In genomic region chr6:3382399-3383279, GRCh38 we compare ENCODE assay signal across 1 cellular context.
TF ChIP-seq lines count a peak whose summit lies in the region.

No MANE protein-coding gene starts in this region.

TF ChIP-seq in HepG2, 621 proteins besides CTCF, POLR2A, EP300 and RAD21 (continued from another document and continues in another):
- TF ChIP-seq EZH2 (conservative IDR thresholded peaks at IDR 0.05; ENCODE audit: low read depth, low read length) (no peak), JDP2 (CRISPR knock-in tag; IDR thresholded peaks at IDR 0.05; ENCODE audit: borderline replicate concordance) (no peak), TBX3 (IDR thresholded peaks at IDR 0.05; ENCODE audit: borderline replicate concordance) (0 out of 2 replicates have a peak, but pooled peaks have one; percentile 36), ZBTB7A (CRISPR knock-in tag; IDR thresholded peaks at IDR 0.05) (no peak), ZNF747 (CRISPR knock-in tag; IDR thresholded peaks at IDR 0.05; ENCODE audit: borderline replicate concordance) (no peak), ZKSCAN8 (CRISPR knock-in tag; IDR thresholded peaks at IDR 0.05; ENCODE audit: borderline replicate concordance) (peak; percentile 68; the same call in 1 of the 2 replicates), POGZ (CRISPR knock-in tag; IDR thresholded peaks at IDR 0.05) (0 out of 2 replicates have a peak, but pooled peaks have one; percentile 36), PLRG1 (conservative IDR thresholded peaks at IDR 0.05) (no peak), MAFK (conservative IDR thresholded peaks at IDR 0.05 in 1 of 2, IDR thresholded peaks at IDR 0.05 in 1 of 2; ENCODE audit: low read length in 2 of 2) (0 out of 4 replicates have a peak, but pooled peaks of 1 of the 2 experiments have one; percentile 5), FOXA3 (CRISPR knock-in tag; IDR thresholded peaks at IDR 0.05) (peak; percentile 76), ZNF550 (CRISPR knock-in tag; IDR thresholded peaks at IDR 0.05; ENCODE audit: borderline replicate concordance) (no peak), ZNF746 (CRISPR knock-in tag; IDR thresholded peaks at IDR 0.05) (no peak), ZBTB1 (CRISPR knock-in tag; IDR thresholded peaks at IDR 0.05; ENCODE audit: borderline replicate concordance) (no peak), RBAK (CRISPR knock-in tag; IDR thresholded peaks at IDR 0.05) (no peak), NR2C2 (CRISPR knock-in tag; IDR thresholded peaks at IDR 0.05; ENCODE audit: borderline replicate concordance) (no peak), ZBTB8A (CRISPR knock-in tag; IDR thresholded peaks at IDR 0.05; ENCODE audit: borderline replicate concordance, low read depth) (no peak), ZFP1 (CRISPR knock-in tag; IDR thresholded peaks at IDR 0.05) (no peak), SNAPC2 (CRISPR knock-in tag; IDR thresholded peaks at IDR 0.05) (no peak), THAP11 (CRISPR knock-in tag; IDR thresholded peaks at IDR 0.05) (no peak), SRSF9 (IDR thresholded peaks at IDR 0.05; ENCODE audit: borderline replicate concordance, insufficient read depth, low read depth, low read length, poor library complexity, severe bottlenecking) (no peak), ZNF329 (CRISPR knock-in tag; IDR thresholded peaks at IDR 0.05; ENCODE audit: low read depth) (no peak), ZNF589 (CRISPR knock-in tag; conservative IDR thresholded peaks at IDR 0.05) (no peak), BCL6 (CRISPR knock-in tag; IDR thresholded peaks at IDR 0.05) (peak; percentile 51; the same call in 1 of the 2 replicates), RORA (CRISPR knock-in tag; IDR thresholded peaks at IDR 0.05) (no peak), SMAD3 (CRISPR knock-in tag; IDR thresholded peaks at IDR 0.05) (peak; percentile 19; the same call in 1 of the 2 replicates), MED8 (CRISPR knock-in tag; IDR thresholded peaks at IDR 0.05; ENCODE audit: insufficient replicate concordance) (no peak), ELF4 (CRISPR knock-in tag; IDR thresholded peaks at IDR 0.05; ENCODE audit: borderline replicate concordance) (no peak), HMG20A (CRISPR knock-in tag; IDR thresholded peaks at IDR 0.05; ENCODE audit: borderline replicate concordance) (peak; percentile 68; the same call in 1 of the 2 replicates), ZNF792 (CRISPR knock-in tag; IDR thresholded peaks at IDR 0.05) (no peak), STAG1 (CRISPR knock-in tag; IDR thresholded peaks at IDR 0.05) (no peak), PTBP1 (IDR thresholded peaks at IDR 0.05; ENCODE audit: low read depth, low read length, poor library complexity, severe bottlenecking) (no peak), KLF16 (CRISPR knock-in tag; IDR thresholded peaks at IDR 0.05) (no peak), ZNF549 (CRISPR knock-in tag; IDR thresholded peaks at IDR 0.05) (no peak), SATB2 (CRISPR knock-in tag; IDR thresholded peaks at IDR 0.05) (no peak), ZNF430 (CRISPR knock-in tag; IDR thresholded peaks at IDR 0.05) (no peak), TAF1 (CRISPR knock-in tag; IDR thresholded peaks at IDR 0.05) (no peak), ZNF703 (CRISPR knock-in tag; IDR thresholded peaks at IDR 0.05; ENCODE audit: borderline replicate concordance) (no peak), ZNF713 (CRISPR knock-in tag; IDR thresholded peaks at IDR 0.05) (no peak), FOXA1 (IDR thresholded peaks at IDR 0.05) (0 out of 2 replicates have a peak, but pooled peaks have one; percentile 28), FOXA1 (CRISPR knock-in tag; IDR thresholded peaks at IDR 0.05) (peak; percentile 7; the same call in 1 of the 2 replicates)
- TF ChIP-seq, protein P1, sequence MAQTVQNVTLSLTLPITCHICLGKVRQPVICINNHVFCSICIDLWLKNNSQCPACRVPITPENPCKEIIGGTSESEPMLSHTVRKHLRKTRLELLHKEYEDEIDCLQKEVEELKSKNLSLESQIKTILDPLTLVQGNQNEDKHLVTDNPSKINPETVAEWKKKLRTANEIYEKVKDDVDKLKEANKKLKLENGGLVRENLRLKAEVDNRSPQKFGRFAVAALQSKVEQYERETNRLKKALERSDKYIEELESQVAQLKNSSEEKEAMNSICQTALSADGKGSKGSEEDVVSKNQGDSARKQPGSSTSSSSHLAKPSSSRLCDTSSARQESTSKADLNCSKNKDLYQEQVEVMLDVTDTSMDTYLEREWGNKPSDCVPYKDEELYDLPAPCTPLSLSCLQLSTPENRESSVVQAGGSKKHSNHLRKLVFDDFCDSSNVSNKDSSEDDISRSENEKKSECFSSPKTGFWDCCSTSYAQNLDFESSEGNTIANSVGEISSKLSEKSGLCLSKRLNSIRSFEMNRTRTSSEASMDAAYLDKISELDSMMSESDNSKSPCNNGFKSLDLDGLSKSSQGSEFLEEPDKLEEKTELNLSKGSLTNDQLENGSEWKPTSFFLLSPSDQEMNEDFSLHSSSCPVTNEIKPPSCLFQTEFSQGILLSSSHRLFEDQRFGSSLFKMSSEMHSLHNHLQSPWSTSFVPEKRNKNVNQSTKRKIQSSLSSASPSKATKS (CRISPR knock-in tag; IDR thresholded peaks at IDR 0.05) = no peak
- TF ChIP-seq, protein P2, sequence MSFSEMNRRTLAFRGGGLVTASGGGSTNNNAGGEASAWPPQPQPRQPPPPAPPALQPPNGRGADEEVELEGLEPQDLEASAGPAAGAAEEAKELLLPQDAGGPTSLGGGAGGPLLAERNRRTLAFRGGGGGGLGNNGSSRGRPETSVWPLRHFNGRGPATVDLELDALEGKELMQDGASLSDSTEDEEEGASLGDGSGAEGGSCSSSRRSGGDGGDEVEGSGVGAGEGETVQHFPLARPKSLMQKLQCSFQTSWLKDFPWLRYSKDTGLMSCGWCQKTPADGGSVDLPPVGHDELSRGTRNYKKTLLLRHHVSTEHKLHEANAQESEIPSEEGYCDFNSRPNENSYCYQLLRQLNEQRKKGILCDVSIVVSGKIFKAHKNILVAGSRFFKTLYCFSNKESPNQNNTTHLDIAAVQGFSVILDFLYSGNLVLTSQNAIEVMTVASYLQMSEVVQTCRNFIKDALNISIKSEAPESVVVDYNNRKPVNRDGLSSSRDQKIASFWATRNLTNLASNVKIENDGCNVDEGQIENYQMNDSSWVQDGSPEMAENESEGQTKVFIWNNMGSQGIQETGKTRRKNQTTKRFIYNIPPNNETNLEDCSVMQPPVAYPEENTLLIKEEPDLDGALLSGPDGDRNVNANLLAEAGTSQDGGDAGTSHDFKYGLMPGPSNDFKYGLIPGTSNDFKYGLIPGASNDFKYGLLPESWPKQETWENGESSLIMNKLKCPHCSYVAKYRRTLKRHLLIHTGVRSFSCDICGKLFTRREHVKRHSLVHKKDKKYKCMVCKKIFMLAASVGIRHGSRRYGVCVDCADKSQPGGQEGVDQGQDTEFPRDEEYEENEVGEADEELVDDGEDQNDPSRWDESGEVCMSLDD (CRISPR knock-in tag; IDR thresholded peaks at IDR 0.05; ENCODE audit: borderline replicate concordance) = no peak
- TF ChIP-seq, protein P3, sequence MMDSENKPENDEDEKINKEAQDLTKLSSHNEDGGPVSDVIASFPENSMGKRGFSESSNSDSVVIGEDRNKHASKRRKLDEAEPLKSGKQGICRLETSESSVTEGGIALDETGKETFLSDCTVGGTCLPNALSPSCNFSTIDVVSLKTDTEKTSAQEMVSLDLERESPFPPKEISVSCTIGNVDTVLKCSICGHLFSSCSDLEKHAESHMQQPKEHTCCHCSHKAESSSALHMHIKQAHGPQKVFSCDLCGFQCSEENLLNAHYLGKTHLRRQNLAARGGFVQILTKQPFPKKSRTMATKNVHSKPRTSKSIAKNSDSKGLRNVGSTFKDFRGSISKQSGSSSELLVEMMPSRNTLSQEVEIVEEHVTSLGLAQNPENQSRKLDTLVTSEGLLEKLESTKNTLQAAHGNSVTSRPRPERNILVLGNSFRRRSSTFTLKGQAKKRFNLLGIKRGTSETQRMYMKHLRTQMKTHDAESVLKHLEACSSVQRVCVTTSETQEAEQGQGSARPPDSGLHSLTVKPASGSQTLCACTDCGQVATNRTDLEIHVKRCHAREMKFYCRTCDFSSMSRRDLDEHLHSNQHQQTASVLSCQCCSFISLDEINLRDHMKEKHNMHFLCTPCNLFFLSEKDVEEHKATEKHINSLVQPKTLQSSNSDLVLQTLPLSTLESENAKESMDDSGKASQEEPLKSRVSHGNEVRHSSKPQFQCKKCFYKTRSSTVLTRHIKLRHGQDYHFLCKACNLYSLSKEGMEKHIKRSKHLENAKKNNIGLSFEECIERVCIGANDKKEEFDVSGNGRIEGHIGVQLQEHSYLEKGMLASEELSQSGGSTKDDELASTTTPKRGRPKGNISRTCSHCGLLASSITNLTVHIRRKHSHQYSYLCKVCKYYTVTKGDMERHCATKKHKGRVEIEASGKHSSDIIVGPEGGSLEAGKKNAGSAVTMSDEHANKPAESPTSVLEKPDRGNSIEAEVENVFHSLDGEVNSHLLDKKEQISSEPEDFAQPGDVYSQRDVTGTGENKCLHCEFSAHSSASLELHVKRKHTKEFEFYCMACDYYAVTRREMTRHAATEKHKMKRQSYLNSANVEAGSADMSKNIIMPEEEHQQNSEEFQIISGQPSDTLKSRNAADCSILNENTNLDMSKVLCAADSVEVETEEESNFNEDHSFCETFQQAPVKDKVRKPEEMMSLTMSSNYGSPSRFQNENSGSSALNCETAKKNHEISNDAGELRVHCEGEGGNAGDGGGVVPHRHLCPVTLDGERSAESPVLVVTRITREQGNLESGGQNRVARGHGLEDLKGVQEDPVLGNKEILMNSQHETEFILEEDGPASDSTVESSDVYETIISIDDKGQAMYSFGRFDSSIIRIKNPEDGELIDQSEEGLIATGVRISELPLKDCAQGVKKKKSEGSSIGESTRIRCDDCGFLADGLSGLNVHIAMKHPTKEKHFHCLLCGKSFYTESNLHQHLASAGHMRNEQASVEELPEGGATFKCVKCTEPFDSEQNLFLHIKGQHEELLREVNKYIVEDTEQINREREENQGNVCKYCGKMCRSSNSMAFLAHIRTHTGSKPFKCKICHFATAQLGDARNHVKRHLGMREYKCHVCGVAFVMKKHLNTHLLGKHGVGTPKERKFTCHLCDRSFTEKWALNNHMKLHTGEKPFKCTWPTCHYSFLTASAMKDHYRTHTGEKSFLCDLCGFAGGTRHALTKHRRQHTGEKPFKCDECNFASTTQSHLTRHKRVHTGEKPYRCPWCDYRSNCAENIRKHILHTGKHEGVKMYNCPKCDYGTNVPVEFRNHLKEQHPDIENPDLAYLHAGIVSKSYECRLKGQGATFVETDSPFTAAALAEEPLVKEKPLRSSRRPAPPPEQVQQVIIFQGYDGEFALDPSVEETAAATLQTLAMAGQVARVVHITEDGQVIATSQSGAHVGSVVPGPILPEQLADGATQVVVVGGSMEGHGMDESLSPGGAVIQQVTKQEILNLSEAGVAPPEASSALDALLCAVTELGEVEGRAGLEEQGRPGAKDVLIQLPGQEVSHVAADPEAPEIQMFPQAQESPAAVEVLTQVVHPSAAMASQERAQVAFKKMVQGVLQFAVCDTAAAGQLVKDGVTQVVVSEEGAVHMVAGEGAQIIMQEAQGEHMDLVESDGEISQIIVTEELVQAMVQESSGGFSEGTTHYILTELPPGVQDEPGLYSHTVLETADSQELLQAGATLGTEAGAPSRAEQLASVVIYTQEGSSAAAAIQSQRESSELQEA (CRISPR knock-in tag; IDR thresholded peaks at IDR 0.05; ENCODE audit: not compliant biosample characterization) = no peak
- TF ChIP-seq, protein P4, sequence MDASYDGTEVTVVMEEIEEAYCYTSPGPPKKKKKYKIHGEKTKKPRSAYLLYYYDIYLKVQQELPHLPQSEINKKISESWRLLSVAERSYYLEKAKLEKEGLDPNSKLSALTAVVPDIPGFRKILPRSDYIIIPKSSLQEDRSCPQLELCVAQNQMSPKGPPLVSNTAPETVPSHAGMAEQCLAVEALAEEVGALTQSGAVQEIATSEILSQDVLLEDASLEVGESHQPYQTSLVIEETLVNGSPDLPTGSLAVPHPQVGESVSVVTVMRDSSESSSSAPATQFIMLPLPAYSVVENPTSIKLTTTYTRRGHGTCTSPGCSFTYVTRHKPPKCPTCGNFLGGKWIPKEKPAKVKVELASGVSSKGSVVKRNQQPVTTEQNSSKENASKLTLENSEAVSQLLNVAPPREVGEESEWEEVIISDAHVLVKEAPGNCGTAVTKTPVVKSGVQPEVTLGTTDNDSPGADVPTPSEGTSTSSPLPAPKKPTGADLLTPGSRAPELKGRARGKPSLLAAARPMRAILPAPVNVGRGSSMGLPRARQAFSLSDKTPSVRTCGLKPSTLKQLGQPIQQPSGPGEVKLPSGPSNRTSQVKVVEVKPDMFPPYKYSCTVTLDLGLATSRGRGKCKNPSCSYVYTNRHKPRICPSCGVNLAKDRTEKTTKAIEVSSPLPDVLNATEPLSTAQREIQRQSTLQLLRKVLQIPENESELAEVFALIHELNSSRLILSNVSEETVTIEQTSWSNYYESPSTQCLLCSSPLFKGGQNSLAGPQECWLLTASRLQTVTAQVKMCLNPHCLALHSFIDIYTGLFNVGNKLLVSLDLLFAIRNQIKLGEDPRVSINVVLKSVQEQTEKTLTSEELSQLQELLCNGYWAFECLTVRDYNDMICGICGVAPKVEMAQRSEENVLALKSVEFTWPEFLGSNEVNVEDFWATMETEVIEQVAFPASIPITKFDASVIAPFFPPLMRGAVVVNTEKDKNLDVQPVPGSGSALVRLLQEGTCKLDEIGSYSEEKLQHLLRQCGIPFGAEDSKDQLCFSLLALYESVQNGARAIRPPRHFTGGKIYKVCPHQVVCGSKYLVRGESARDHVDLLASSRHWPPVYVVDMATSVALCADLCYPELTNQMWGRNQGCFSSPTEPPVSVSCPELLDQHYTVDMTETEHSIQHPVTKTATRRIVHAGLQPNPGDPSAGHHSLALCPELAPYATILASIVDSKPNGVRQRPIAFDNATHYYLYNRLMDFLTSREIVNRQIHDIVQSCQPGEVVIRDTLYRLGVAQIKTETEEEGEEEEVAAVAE (CRISPR knock-in tag; IDR thresholded peaks at IDR 0.05; ENCODE audit: borderline replicate concordance) = peak; percentile 69; the same call in 1 of the 2 replicates
- TF ChIP-seq, protein P5, sequence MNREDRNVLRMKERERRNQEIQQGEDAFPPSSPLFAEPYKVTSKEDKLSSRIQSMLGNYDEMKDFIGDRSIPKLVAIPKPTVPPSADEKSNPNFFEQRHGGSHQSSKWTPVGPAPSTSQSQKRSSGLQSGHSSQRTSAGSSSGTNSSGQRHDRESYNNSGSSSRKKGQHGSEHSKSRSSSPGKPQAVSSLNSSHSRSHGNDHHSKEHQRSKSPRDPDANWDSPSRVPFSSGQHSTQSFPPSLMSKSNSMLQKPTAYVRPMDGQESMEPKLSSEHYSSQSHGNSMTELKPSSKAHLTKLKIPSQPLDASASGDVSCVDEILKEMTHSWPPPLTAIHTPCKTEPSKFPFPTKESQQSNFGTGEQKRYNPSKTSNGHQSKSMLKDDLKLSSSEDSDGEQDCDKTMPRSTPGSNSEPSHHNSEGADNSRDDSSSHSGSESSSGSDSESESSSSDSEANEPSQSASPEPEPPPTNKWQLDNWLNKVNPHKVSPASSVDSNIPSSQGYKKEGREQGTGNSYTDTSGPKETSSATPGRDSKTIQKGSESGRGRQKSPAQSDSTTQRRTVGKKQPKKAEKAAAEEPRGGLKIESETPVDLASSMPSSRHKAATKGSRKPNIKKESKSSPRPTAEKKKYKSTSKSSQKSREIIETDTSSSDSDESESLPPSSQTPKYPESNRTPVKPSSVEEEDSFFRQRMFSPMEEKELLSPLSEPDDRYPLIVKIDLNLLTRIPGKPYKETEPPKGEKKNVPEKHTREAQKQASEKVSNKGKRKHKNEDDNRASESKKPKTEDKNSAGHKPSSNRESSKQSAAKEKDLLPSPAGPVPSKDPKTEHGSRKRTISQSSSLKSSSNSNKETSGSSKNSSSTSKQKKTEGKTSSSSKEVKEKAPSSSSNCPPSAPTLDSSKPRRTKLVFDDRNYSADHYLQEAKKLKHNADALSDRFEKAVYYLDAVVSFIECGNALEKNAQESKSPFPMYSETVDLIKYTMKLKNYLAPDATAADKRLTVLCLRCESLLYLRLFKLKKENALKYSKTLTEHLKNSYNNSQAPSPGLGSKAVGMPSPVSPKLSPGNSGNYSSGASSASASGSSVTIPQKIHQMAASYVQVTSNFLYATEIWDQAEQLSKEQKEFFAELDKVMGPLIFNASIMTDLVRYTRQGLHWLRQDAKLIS (CRISPR knock-in tag; IDR thresholded peaks at IDR 0.05) = no peak
